ENCODE assay signal across 8 cellular contexts in genomic region chr11:575324-575995, GRCh38. TPM values are rescaled to one million over a fixed set of nuclear protein-coding genes. Genes with fewer than 3 reads are reported as not detected.
DNase-seq lines count a peak whose midpoint lies in the region; ATAC-seq and TF ChIP-seq lines count a peak whose summit lies in the region.

No MANE protein-coding gene starts in this region.

- CTCF ChIA-PET in Panc1 (lab: Charles Lee): interaction anchor here (0.6 kb wide), 2 partner anchors 21 to 165 kb away, joined by 7 to 10 read pairs; no protein-coding TSS in a partner anchor

- H3K9me3 Mint-ChIP-seq in endothelial cell (ENCODE audit: unreplicated experiment) (no peaks in the 10 kb centered on the region), naive B cell (no peaks in the 10 kb centered on the region)

- intact Hi-C loops in Panc1 (cut with micrococcal nuclease; ENCODE audit: unreplicated experiment): no loop called here

- H3K36me3 ChIP-seq in BE2C (no peaks in the 10 kb centered on the region), Panc1 (ENCODE audit: control insufficient read depth, insufficient read depth, low read length) (peaks cover 6% of the 10 kb centered on the region; the same call in 1 of the 2 replicates)

- H3K4me1 Mint-ChIP-seq in endothelial cell (ENCODE audit: unreplicated experiment) (peaks cover 21% of the 10 kb centered on the region), naive B cell (peaks cover 16 to 40% (median 39%) of the 10 kb centered on the region in 3 donors)

- BruUV-seq in Panc1 (replicated peaks; lab: Mats Ljungman, UMichigan): no TSS peak

- no peak for DNase-seq in BE2C
- DNase-seq in Panc1 (ENCODE audit: low read depth, low spot score): no peak
- no peak for DNase-seq in endothelial cell (ENCODE audit: low spot score)
- DNase-seq in naive B cell: peak; percentile 60
- no peak for DNase-seq in stimulated activated CD4-positive, alpha-beta T cell treated with anti-CD3 and anti-CD28 coated beads, Interleukin-15, amount 100 ng/mL, for 24 hours
- DNase-seq in activated CD8-positive, alpha-beta memory T cell treated with anti-CD3 and anti-CD28 coated beads, Interleukin-2, amount 50 U/mL, for 4 hours: no peak

- H3K27me3 Mint-ChIP-seq in endothelial cell (ENCODE audit: unreplicated experiment): peaks cover 15% of the 10 kb centered on the region
- peaks cover 0 to 15% (median 15%) of the 10 kb centered on the region in 3 donors for H3K27me3 Mint-ChIP-seq in naive B cell

- peak overlapping the region; percentile 86 for H3K4me3 Mint-ChIP-seq in endothelial cell (ENCODE audit: unreplicated experiment)
- peak overlapping the region; percentile 75 to 96 (median 86) for H3K4me3 Mint-ChIP-seq in naive B cell

- H3K4me3 ChIP-seq in BE2C (ENCODE audit: low read depth, low read length): peak overlapping the region; percentile 61
- peak overlapping the region; percentile 81 to 83 for H3K4me3 ChIP-seq in Panc1 (ENCODE audit: low read depth in 2 of 2, low read length in 2 of 2)

- in situ Hi-C loops in Panc1 (cut with HindIII; ENCODE audit: low pct_unique_long_range_greater_than_20kb, low sequenced_read_pairs): no loop called here

- ATAC-seq in GM19035 (IDR thresholded peaks at IDR 0.05; ENCODE audit: unreplicated experiment) (peak; percentile 28), HG03571 (IDR thresholded peaks at IDR 0.05; ENCODE audit: unreplicated experiment) (peak; percentile 33), Panc1 (peak; percentile 65), naive B cell (ENCODE audit: low read depth in 2 of 2) (peak; percentile 35 to 39)

- POLR2A ChIA-PET in Panc1 (lab: Charles Lee): interaction anchor here (0.6 to 1.5 kb wide), 3 partner anchors 14 to 170 kb away, joined by 5 read pairs; no protein-coding TSS in a partner anchor

- peaks cover 7% of the 10 kb centered on the region for H3K36me3 Mint-ChIP-seq in endothelial cell (ENCODE audit: low read depth, unreplicated experiment)
- no peaks in the 10 kb centered on the region for H3K36me3 Mint-ChIP-seq in naive B cell

- no peak for TF ChIP-seq CTCF in BE2C (IDR thresholded peaks at IDR 0.05; ENCODE audit: low read depth, low read length)
- no peak for TF ChIP-seq CTCF in Panc1 (IDR thresholded peaks at IDR 0.05)
- no peak for TF ChIP-seq CTCF in endothelial cell (IDR thresholded peaks at IDR 0.05; ENCODE audit: unreplicated experiment)

- no peaks in the 10 kb centered on the region for H3K4me1 ChIP-seq in BE2C
- peaks cover 38% of the 10 kb centered on the region for H3K4me1 ChIP-seq in Panc1 (ENCODE audit: control insufficient read depth, insufficient read depth, low read length)

- H3K27me3 ChIP-seq in BE2C (no peaks in the 10 kb centered on the region; the same call in 1 of the 2 replicates), Panc1 (ENCODE audit: control insufficient read depth, insufficient read depth, low read length) (no peaks in the 10 kb centered on the region)

- H3K9me3 ChIP-seq in BE2C (no peaks in the 10 kb centered on the region), Panc1 (ENCODE audit: control insufficient read depth, insufficient read depth, low read depth, low read length) (no peaks in the 10 kb centered on the region)

- peak overlapping the region; percentile 30 for H3K27ac ChIP-seq in Panc1 (ENCODE audit: low read length)

- H3K27ac Mint-ChIP-seq in endothelial cell (ENCODE audit: unreplicated experiment) (peak overlapping the region; percentile 58), naive B cell (peak overlapping the region in 3 of 6 donors; percentile 76 to 95 (median 93))

RNA-seq across cellular contexts. Expression of gene PHRF1, which starts 0.8 kb away (rescaled TPM):
- 36.2 TPM for polyA plus RNA-seq in BE2C (2012; ENCODE audit: insufficient read depth, insufficient read length, low read depth)
- total RNA-seq in Panc1 (2021; ENCODE audit: unreplicated experiment) (90.6 TPM), endothelial cell (ENCODE audit: unreplicated experiment) (29.5 TPM)
- polyA plus RNA-seq in Panc1 (2012; ENCODE audit: insufficient read length): 83.1 TPM
- polyA plus RNA-seq in naive B cell (ENCODE audit: low read depth in 6 of 6): 10 to 100 TPM in 1 of 6 donors, 1 to 10 TPM in 5; 2.3 to 16.4 (median 5.2) TPM

RNA-seq across cellular contexts. Expression of gene RASSF7, which starts 14.7 kb away (rescaled TPM):
- polyA plus RNA-seq in BE2C (2012; ENCODE audit: insufficient read depth, insufficient read length, low read depth): 3.7 TPM
- total RNA-seq in Panc1 (2021; ENCODE audit: unreplicated experiment) (81.8 TPM), endothelial cell (ENCODE audit: unreplicated experiment) (8.9 TPM)
- 144 TPM for polyA plus RNA-seq in Panc1 (2012; ENCODE audit: insufficient read length)
- polyA plus RNA-seq in naive B cell (ENCODE audit: low read depth in 6 of 6): 10 to 100 TPM; 17.3 to 31.5 (median 23.5) TPM

RNA-seq across cellular contexts. Expression of gene LMNTD2, which starts 14.9 kb away (rescaled TPM):
- not detected for polyA plus RNA-seq in BE2C (2012; ENCODE audit: insufficient read depth, insufficient read length, low read depth)
- total RNA-seq in Panc1 (2021; ENCODE audit: unreplicated experiment): 21.8 TPM
- polyA plus RNA-seq in Panc1 (2012; ENCODE audit: insufficient read length): 44.2 TPM
- total RNA-seq in endothelial cell (ENCODE audit: unreplicated experiment): 4.2 TPM
- polyA plus RNA-seq in naive B cell (ENCODE audit: low read depth in 6 of 6): 1 to 10 TPM; 2.1 to 4.8 (median 2.9) TPM

RNA-seq across cellular contexts. Expression of gene LRRC56, which starts 38.1 kb away (rescaled TPM):
- 0.42 TPM for polyA plus RNA-seq in BE2C (2012; ENCODE audit: insufficient read depth, insufficient read length, low read depth)
- total RNA-seq in Panc1 (2021; ENCODE audit: unreplicated experiment) (9.8 TPM), endothelial cell (ENCODE audit: unreplicated experiment) (2.6 TPM)
- polyA plus RNA-seq in Panc1 (2012; ENCODE audit: insufficient read length): 13.3 TPM
- polyA plus RNA-seq in naive B cell (ENCODE audit: low read depth in 6 of 6): 1 to 10 TPM in 2 of 6 donors, under 1 TPM in 3, not detected in 1; 0.66 to 1.6 (median 0.92) TPM

RNA-seq across cellular contexts. Expression of gene HRAS, which starts 40.1 kb away (rescaled TPM):
- polyA plus RNA-seq in BE2C (2012; ENCODE audit: insufficient read depth, insufficient read length, low read depth): 195 TPM
- total RNA-seq in Panc1 (2021; ENCODE audit: unreplicated experiment) (175 TPM), endothelial cell (ENCODE audit: unreplicated experiment) (92.4 TPM)
- polyA plus RNA-seq in Panc1 (2012; ENCODE audit: insufficient read length): 310 TPM
- polyA plus RNA-seq in naive B cell (ENCODE audit: low read depth in 6 of 6): 10 to 100 TPM; 11.2 to 25.1 (median 13.8) TPM
